3 cellular contexts compared by ENCODE assay signal in genomic region chr16:27935076-27935475, GRCh38.
"Had no signal": no experiment of that assay in that cellular context is flagged by ENCODE, and none has a peak within 500 bp of the region (broad histone marks: within the 10 kb centered on the region; RNA-seq: fewer than 3 reads in every experiment).

No MANE protein-coding gene starts in this region.

- H3K4me3 ChIP-seq: GM12878 had no signal

- DNase-seq: GDM1, GF-D8 had no signal

- ATAC-seq: GM12878 had no signal
